16 cellular contexts compared by ENCODE assay signal in genomic region chr16:47057631-47057996, GRCh38.
"Had no signal": no experiment of that assay in that cellular context is flagged by ENCODE, and none has a peak within 500 bp of the region (broad histone marks: within the 10 kb centered on the region; RNA-seq: fewer than 3 reads in every experiment).

No MANE protein-coding gene starts in this region.

- H3K4me3 ChIP-seq: adrenal gland, breast epithelium, lung, SK-N-MC, transverse colon had no signal

- H3K36me3 ChIP-seq: adrenal gland, breast epithelium, transverse colon had no signal

- ATAC-seq: activated CD4-positive, alpha-beta T cell treated with anti-CD3 and anti-CD28 coated beads for 36 hours; esophagus mucosa; natural killer cell treated with Interleukin-12 subunit alpha and Interleukin-12 subunit beta and Interleukin-15 and Interleukin-18, amount 100 ng/mL, for 72 hours; WTC11 had no signal

- DNase-seq: activated CD4-positive, alpha-beta T cell treated with anti-CD3 and anti-CD28 coated beads for 36 hours; activated CD4-positive, alpha-beta T cell treated with anti-CD3 and anti-CD28 coated beads, Interleukin-2, amount 50 U/mL, for 48 hours; adrenal gland; effector CD4-positive, alpha-beta T cell; stimulated activated CD4-positive, alpha-beta T cell treated with anti-CD3 and anti-CD28 coated beads, Interleukin-2, amount 100 ng/mL, for 24 hours; transverse colon had no signal

- H3K9me3 ChIP-seq: adrenal gland, breast epithelium, transverse colon had no signal

- H3K27me3 ChIP-seq: adrenal gland, breast epithelium, transverse colon had no signal

- H3K27ac Mint-ChIP-seq: activated CD4-positive, alpha-beta T cell treated with anti-CD3 and anti-CD28 coated beads for 36 hours; activated naive CD4-positive, alpha-beta T cell treated with anti-CD3 and anti-CD28 coated beads, Interleukin-2, amount 50 U/mL, for 24 hours; mesothelial cell of epicardium; natural killer cell treated with Interleukin-12 subunit alpha and Interleukin-12 subunit beta and Interleukin-15 and Interleukin-18, amount 100 ng/mL, for 72 hours; stimulated activated naive CD8-positive, alpha-beta T cell treated with anti-CD3 and anti-CD28 coated beads, Interleukin-15, Interleukin-2, amounts not matched to agents 100 ng/mL and 50 ng/mL, for 24 hours; T-helper 2 cell treated with Interferon-gamma antibody and Interleukin-4, amounts not matched to agents 5 μg/mL and 100 μg/mL, for 36 hours; WTC11 had no signal

- H3K27me3 Mint-ChIP-seq: activated CD4-positive, alpha-beta T cell treated with anti-CD3 and anti-CD28 coated beads for 36 hours; activated naive CD4-positive, alpha-beta T cell treated with anti-CD3 and anti-CD28 coated beads, Interleukin-2, amount 50 U/mL, for 24 hours; stimulated activated naive CD8-positive, alpha-beta T cell treated with anti-CD3 and anti-CD28 coated beads, Interleukin-15, Interleukin-2, amounts not matched to agents 100 ng/mL and 50 ng/mL, for 24 hours had no signal

- H3K4me1 Mint-ChIP-seq: activated CD4-positive, alpha-beta T cell treated with anti-CD3 and anti-CD28 coated beads for 36 hours; activated naive CD4-positive, alpha-beta T cell treated with anti-CD3 and anti-CD28 coated beads, Interleukin-2, amount 50 U/mL, for 24 hours; mesothelial cell of epicardium; WTC11 had no signal

- H3K36me3 Mint-ChIP-seq: activated naive CD4-positive, alpha-beta T cell treated with anti-CD3 and anti-CD28 coated beads, Interleukin-2, amount 50 U/mL, for 24 hours; mesothelial cell of epicardium; natural killer cell treated with Interleukin-12 subunit alpha and Interleukin-12 subunit beta and Interleukin-15 and Interleukin-18, amount 100 ng/mL, for 72 hours; WTC11 had no signal

- H3K4me1 ChIP-seq: adrenal gland, breast epithelium had no signal

- H3K9me3 Mint-ChIP-seq: activated naive CD4-positive, alpha-beta T cell treated with anti-CD3 and anti-CD28 coated beads, Interleukin-2, amount 50 U/mL, for 24 hours; natural killer cell treated with Interleukin-12 subunit alpha and Interleukin-12 subunit beta and Interleukin-15 and Interleukin-18, amount 100 ng/mL, for 72 hours; stimulated activated naive CD8-positive, alpha-beta T cell treated with anti-CD3 and anti-CD28 coated beads, Interleukin-15, Interleukin-2, amounts not matched to agents 100 ng/mL and 50 ng/mL, for 24 hours; T-helper 2 cell treated with Interferon-gamma antibody and Interleukin-4, amounts not matched to agents 5 μg/mL and 100 μg/mL, for 36 hours had no signal

- H3K27ac ChIP-seq: adrenal gland, breast epithelium, SK-N-MC had no signal

- H3K4me3 Mint-ChIP-seq: activated CD4-positive, alpha-beta T cell treated with anti-CD3 and anti-CD28 coated beads for 36 hours; activated naive CD4-positive, alpha-beta T cell treated with anti-CD3 and anti-CD28 coated beads, Interleukin-2, amount 50 U/mL, for 24 hours; mesothelial cell of epicardium; natural killer cell treated with Interleukin-12 subunit alpha and Interleukin-12 subunit beta and Interleukin-15 and Interleukin-18, amount 100 ng/mL, for 72 hours; stimulated activated naive CD8-positive, alpha-beta T cell treated with anti-CD3 and anti-CD28 coated beads, Interleukin-15, Interleukin-2, amounts not matched to agents 100 ng/mL and 50 ng/mL, for 24 hours; T-helper 2 cell treated with Interferon-gamma antibody and Interleukin-4, amounts not matched to agents 5 μg/mL and 100 μg/mL, for 36 hours; WTC11 had no signal
